In genomic region chr12:121776190-121777098, GRCh38 we compare ENCODE assay signal across 8 cellular contexts. TPM values are rescaled to one million over a fixed set of nuclear protein-coding genes. Genes with fewer than 3 reads are reported as not detected.
DNase-seq lines count a peak whose midpoint lies in the region; ATAC-seq and TF ChIP-seq lines count a peak whose summit lies in the region.

No MANE protein-coding gene starts in this region.

- H3K27ac ChIP-seq in smooth muscle cell (ENCODE audit: low read depth): no peak overlapping the region

- WGBS in smooth muscle cell (ENCODE audit: low lambda C conversion rate): 57% methylated on average over 20 of the region's 24 CpGs

- no peaks in the 10 kb centered on the region for H3K79me2 ChIP-seq in smooth muscle cell (ENCODE audit: low read depth)

- ATAC-seq in left cardiac atrium (peak; percentile 53 to 58), GM19324 (IDR thresholded peaks at IDR 0.05; ENCODE audit: low FRiP score, unreplicated experiment) (no peak)

- no peaks in the 10 kb centered on the region for H3K9me3 ChIP-seq in smooth muscle cell (replicated peaks; ENCODE audit: low read depth)

- H3K4me2 ChIP-seq in smooth muscle cell: no peak overlapping the region

- peaks cover 30% of the 10 kb centered on the region for H3K4me1 Mint-ChIP-seq in activated naive CD8-positive, alpha-beta T cell (ENCODE audit: low read depth)

- DNase-seq in GM12864 (ENCODE audit: low read depth) (no peak), HuH-7 (ENCODE audit: low spot score) (peak; percentile 80), T-helper 1 cell (peak; percentile 75 to 91 (median 80)), left cardiac atrium (peak; percentile 88), smooth muscle cell (lab: John Stamatoyannopoulos, UW; ENCODE audit: unreplicated experiment) (peak; percentile 48), cerebellar nuclear complex (lab: John Stamatoyannopoulos, UW) (no peak)

- H4K20me1 ChIP-seq in smooth muscle cell (ENCODE audit: low read depth): peaks cover 5% of the 10 kb centered on the region

- H3K4me1 ChIP-seq in smooth muscle cell (ENCODE audit: low read depth): no peaks in the 10 kb centered on the region

- H3K4me3 Mint-ChIP-seq in activated naive CD8-positive, alpha-beta T cell: no peak overlapping the region

- H3K9ac ChIP-seq in smooth muscle cell (ENCODE audit: low read depth): no peak overlapping the region

- no peaks in the 10 kb centered on the region for H3K9me3 Mint-ChIP-seq in activated naive CD8-positive, alpha-beta T cell (ENCODE audit: low read depth)

- no peak overlapping the region for H2AFZ ChIP-seq in smooth muscle cell (ENCODE audit: low read depth)

- H3K27ac Mint-ChIP-seq in activated naive CD8-positive, alpha-beta T cell: peak overlapping the region; percentile 50

- H3K36me3 ChIP-seq in smooth muscle cell (ENCODE audit: low read depth): no peaks in the 10 kb centered on the region

- TF ChIP-seq CTCF in GM12864 (IDR thresholded peaks at IDR 0.05; ENCODE audit: low read depth, low read length, missing control alignments): peak; percentile 85
- peak; percentile 80 for TF ChIP-seq CTCF in smooth muscle cell (IDR thresholded peaks at IDR 0.05; ENCODE audit: borderline replicate concordance, insufficient read depth, poor library complexity, severe bottlenecking)

- no peaks in the 10 kb centered on the region for H3K27me3 ChIP-seq in smooth muscle cell (ENCODE audit: low read depth)

- H3F3A ChIP-seq in smooth muscle cell (ENCODE audit: low read depth): no peaks in the 10 kb centered on the region

- H3K4me3 ChIP-seq in GM12864 (ENCODE audit: low read depth, low read length): no peak overlapping the region
- H3K4me3 ChIP-seq in smooth muscle cell: no peak overlapping the region

- H3K27me3 Mint-ChIP-seq in activated naive CD8-positive, alpha-beta T cell: no peaks in the 10 kb centered on the region

- intact Hi-C loops in left cardiac atrium (cut with DNase I): loop anchor here in 1 of 2 donors (5.0 kb wide), 1 partner anchor 36 kb away; no protein-coding TSS in a partner anchor

- no peaks in the 10 kb centered on the region for H3K36me3 Mint-ChIP-seq in activated naive CD8-positive, alpha-beta T cell

RNA-seq across cellular contexts. Expression of gene RHOF, which starts 17.0 kb away (rescaled TPM):
- total RNA-seq in left cardiac atrium: 10 to 100 TPM; 14.7 to 25.1 TPM
- 12.7 and 25.9 TPM in 2 replicates for total RNA-seq in smooth muscle cell
- polyA plus RNA-seq in smooth muscle cell: 13.8 and 15.3 TPM in 2 replicates

RNA-seq across cellular contexts. Expression of gene SETD1B, which starts 27.4 kb away (rescaled TPM):
- total RNA-seq in left cardiac atrium (10 to 100 TPM in 1 of 2 donors, 1 to 10 TPM in 1; 9.3 to 11.9 TPM), smooth muscle cell (2.7 and 4.2 TPM in 2 replicates)
- polyA plus RNA-seq in smooth muscle cell: 1.9 and 2.9 TPM in 2 replicates

Comparison
In these comparisons a context has a peak if more than half of its experiments do, and no peak if none do; other contexts are left out.
1. DNase-seq: peak in HuH-7 (single experiment), T-helper 1 cell (5 of 5), left cardiac atrium (single experiment) and smooth muscle cell (single experiment); none in GM12864 (single experiment) and cerebellar nuclear complex (0 of 2).